In genomic region chr4:85776579-85776978, GRCh38 we compare ENCODE assay signal across 15 cellular contexts.
DNase-seq lines count a peak whose midpoint lies in the region; ATAC-seq, FAIRE-seq and TF ChIP-seq lines count a peak whose summit lies in the region.
"Had no signal": no experiment of that assay in that cellular context is flagged by ENCODE, and none has a peak within 500 bp of the region (broad histone marks: within the 10 kb centered on the region; RNA-seq: fewer than 3 reads in every experiment).

No MANE protein-coding gene starts in this region.

- H2BK12ac ChIP-seq in trophoblast cell (ENCODE audit: low read length), result no peak overlapping the region

- no peaks in the 10 kb centered on the region for H3K79me2 ChIP-seq in trophoblast cell (ENCODE audit: control insufficient read depth, insufficient read depth, low read length, poor library complexity)

- no peak overlapping the region for H3K4me2 ChIP-seq in trophoblast cell (ENCODE audit: low read length)
- H3K4me2 ChIP-seq: BLaER1 treated with 17β-estradiol and CSF1 and Interleukin-3, amounts not matched to agents 10 nM and 100 nM had no signal

- no CpG with 5 or more reads among the region's 1 CpG for WGBS in trophoblast cell (ENCODE audit: extremely low coverage, insufficient coverage, insufficient read length)

- H3K14ac ChIP-seq in trophoblast cell (ENCODE audit: low read length), result no peak overlapping the region

- H3K4ac ChIP-seq in trophoblast cell (ENCODE audit: low read depth, low read length), result no peak overlapping the region

- no peaks in the 10 kb centered on the region for H3K79me1 ChIP-seq in trophoblast cell (ENCODE audit: low read length)

- peaks cover 0 to 3% of the 10 kb centered on the region in 2 experiments for H3K4me1 ChIP-seq in trophoblast cell (ENCODE audit: control insufficient read depth in 1 of 2, insufficient read depth in 2 of 2, low read length in 2 of 2)
- H3K4me1 ChIP-seq: BLaER1 treated with 17β-estradiol and CSF1 and Interleukin-3, amounts not matched to agents 10 nM and 100 nM had no signal

- no peak overlapping the region for H2BK120ac ChIP-seq in trophoblast cell (ENCODE audit: insufficient read depth, low read length, poor library complexity)

- H3K4me3 ChIP-seq in bronchial epithelial cell (ENCODE audit: low read depth, low read length) (no peak overlapping the region), trophoblast cell (ENCODE audit: low read depth, low read length) (no peak overlapping the region)
- H3K4me3 ChIP-seq: BLaER1 treated with 17β-estradiol and CSF1 and Interleukin-3, amounts not matched to agents 10 nM and 100 nM had no signal

- H3K36me3 ChIP-seq in bronchial epithelial cell (ENCODE audit: control insufficient read depth, insufficient read depth, low read length) (no peaks in the 10 kb centered on the region), trophoblast cell (ENCODE audit: control insufficient read depth in 1 of 2, insufficient read depth in 2 of 2, low read length in 2 of 2) (no peaks in the 10 kb centered on the region)
- H3K36me3 ChIP-seq: BLaER1 treated with 17β-estradiol and CSF1 and Interleukin-3, amounts not matched to agents 10 nM and 100 nM had no signal

- H2BK5ac ChIP-seq in trophoblast cell (ENCODE audit: low read depth, low read length, poor library complexity), result no peak overlapping the region

- H4K8ac ChIP-seq in trophoblast cell (ENCODE audit: low read depth, low read length), result no peak overlapping the region

- no peak overlapping the region for H2AK5ac ChIP-seq in trophoblast cell (ENCODE audit: low read length)

- no peak overlapping the region for H4K91ac ChIP-seq in trophoblast cell (ENCODE audit: low read depth, low read length)

- FAIRE-seq in bronchial epithelial cell (lab: Jason Lieb, UNC), result no peak
- FAIRE-seq: colon had no signal

- H2AFZ ChIP-seq in trophoblast cell (ENCODE audit: insufficient read depth, low read length, poor library complexity), result no peak overlapping the region

- no peak overlapping the region for H3K23ac ChIP-seq in trophoblast cell (ENCODE audit: low read length)

- peak overlapping the region; percentile 27 for H3K27ac ChIP-seq in trophoblast cell (ENCODE audit: low read depth, low read length)
- H3K27ac ChIP-seq: BLaER1 treated with 17β-estradiol and CSF1 and Interleukin-3, amounts not matched to agents 10 nM and 100 nM had no signal

- H3K18ac ChIP-seq in trophoblast cell (ENCODE audit: low read length), result no peak overlapping the region

- H4K12ac ChIP-seq in trophoblast cell (ENCODE audit: low read depth, low read length), result no peak overlapping the region

- no peaks in the 10 kb centered on the region for H3K9me3 ChIP-seq in trophoblast cell (ENCODE audit: insufficient read depth, low read depth, low read length)
- H3K9me3 ChIP-seq: BLaER1 treated with 17β-estradiol and CSF1 and Interleukin-3, amounts not matched to agents 10 nM and 100 nM had no signal

- TF ChIP-seq CTCF in bronchial epithelial cell (IDR thresholded peaks at IDR 0.05; ENCODE audit: insufficient read depth, low read length, severe bottlenecking), result no peak

- no peak overlapping the region for H3K9ac ChIP-seq in trophoblast cell (ENCODE audit: low read length)
- H3K9ac ChIP-seq: BLaER1 treated with 17β-estradiol and CSF1 and Interleukin-3, amounts not matched to agents 10 nM and 100 nM had no signal

- DNase-seq in LHCN-M2 (ENCODE audit: low read depth) (peak; percentile 75), bronchial epithelial cell (ENCODE audit: low read depth) (peak; percentile 95), trophoblast cell (no peak), amygdala (lab: John Stamatoyannopoulos, UW) (no peak), NCI-H1436 (lab: John Stamatoyannopoulos, UW) (no peak)
- DNase-seq: activated CD8-positive, alpha-beta T cell treated with anti-CD3 and anti-CD28 coated beads for 36 hours; naive thymus-derived CD4-positive, alpha-beta T cell; NCI-H345; right cardiac atrium; T1000 had no signal

- ATAC-seq in GM18870 (IDR thresholded peaks at IDR 0.05; ENCODE audit: unreplicated experiment) (peak; percentile 34), HG02852 (IDR thresholded peaks at IDR 0.05; ENCODE audit: unreplicated experiment) (no peak), HG03139 (IDR thresholded peaks at IDR 0.05; ENCODE audit: unreplicated experiment) (no peak)
- ATAC-seq: activated CD8-positive, alpha-beta T cell treated with anti-CD3 and anti-CD28 coated beads for 36 hours; naive thymus-derived CD4-positive, alpha-beta T cell; right cardiac atrium had no signal

- H3K27me3 ChIP-seq in bronchial epithelial cell (ENCODE audit: control insufficient read depth, insufficient read depth, low read length) (no peaks in the 10 kb centered on the region), trophoblast cell (ENCODE audit: insufficient read depth, low read length) (no peaks in the 10 kb centered on the region)
- H3K27me3 ChIP-seq: BLaER1 treated with 17β-estradiol and CSF1 and Interleukin-3, amounts not matched to agents 10 nM and 100 nM had no signal

Comparison
In these comparisons a context has a peak if more than half of its experiments do, and no peak if none do; other contexts are left out.
1. DNase-seq: peak in LHCN-M2 (single experiment) and bronchial epithelial cell (single experiment); none in trophoblast cell (0 of 2), amygdala (0 of 56) and NCI-H1436 (single experiment).